ENCODE assay signal across 1 cellular context in the genomic region with DNA sequence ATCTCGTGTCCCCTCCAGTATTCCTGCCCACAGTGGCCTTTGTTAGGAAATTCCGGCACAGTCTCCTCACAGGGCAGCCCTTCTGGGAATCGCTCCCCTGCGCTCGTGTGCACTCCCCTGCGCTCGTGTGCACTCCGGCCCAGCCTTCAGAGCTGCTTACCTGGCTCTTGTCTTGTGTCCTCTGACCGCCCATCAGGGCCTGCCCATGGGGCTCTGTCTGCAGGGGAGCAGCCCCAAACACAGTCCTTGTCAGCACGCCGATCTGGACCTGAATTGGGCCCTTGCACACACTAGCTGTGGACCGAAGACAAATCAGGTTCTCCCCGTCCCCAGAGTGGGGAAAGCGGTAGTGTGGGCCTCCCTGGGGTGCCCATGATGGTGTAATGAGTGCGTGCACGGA.
TF ChIP-seq lines count a peak whose summit lies in the region.

No MANE protein-coding gene starts in this region.

TF ChIP-seq in H1, 55 proteins besides CTCF, POLR2A, EP300 and RAD21 (continued from another document):
- TF ChIP-seq CBX5 (IDR thresholded peaks at IDR 0.05; ENCODE audit: low read depth, low read length) (no peak), SIX5 (IDR thresholded peaks at IDR 0.05; ENCODE audit: low read depth, low read length) (no peak)
